Comparison of ENCODE assay signal across 17 cellular contexts in the genomic region with DNA sequence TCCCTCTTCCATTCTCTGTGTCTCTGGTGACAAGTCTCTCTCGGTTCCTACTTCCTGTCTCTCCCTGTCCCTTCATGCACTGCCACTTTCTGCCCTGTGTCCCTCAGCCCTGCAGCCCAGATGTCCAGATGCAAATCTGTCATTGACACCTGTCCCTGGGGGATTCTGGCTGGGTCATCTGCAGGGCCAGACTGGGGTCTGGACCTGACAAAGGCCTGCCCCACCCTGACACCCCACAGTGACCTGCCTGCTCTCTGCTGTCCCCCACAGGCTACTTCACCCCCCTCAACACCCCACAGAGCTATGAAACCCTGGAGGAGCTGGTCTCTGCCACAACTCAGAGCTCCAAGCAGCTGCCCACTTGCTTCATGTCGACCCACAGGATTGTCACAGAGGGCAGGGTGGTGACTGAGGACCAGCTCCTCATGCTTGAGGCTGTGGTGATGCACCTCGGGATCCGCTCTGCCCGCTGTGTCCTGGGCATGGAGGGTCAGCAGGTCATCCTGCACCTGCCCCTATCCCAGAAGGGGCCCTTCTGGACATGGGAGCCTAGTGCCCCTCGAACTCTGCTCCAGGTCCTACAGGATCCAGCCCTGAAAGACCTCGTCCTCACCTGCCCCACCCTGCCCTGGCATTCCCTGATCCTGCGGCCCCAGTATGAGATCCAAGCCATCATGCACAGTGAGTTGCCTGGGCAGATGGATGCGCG. TPM values are rescaled to one million over a fixed set of nuclear protein-coding genes. Genes with fewer than 3 reads are reported as not detected.
DNase-seq lines count a peak whose midpoint lies in the region; ATAC-seq, FAIRE-seq and TF ChIP-seq lines count a peak whose summit lies in the region.
"Had no signal": no experiment of that assay in that cellular context is flagged by ENCODE, and none has a peak within 500 bp of the region (broad histone marks: within the 10 kb centered on the region; RNA-seq: fewer than 3 reads in every experiment).

No MANE protein-coding gene starts in this region.

- peaks cover 5% of the 10 kb centered on the region for H3K36me3 Mint-ChIP-seq in activated CD8-positive, alpha-beta T cell treated with anti-CD3 and anti-CD28 coated beads for 36 hours (ENCODE audit: low read depth)
- peaks cover 67% of the 10 kb centered on the region for H3K36me3 Mint-ChIP-seq in activated CD8-positive, alpha-beta T cell treated with anti-CD3 and anti-CD28 coated beads, Interleukin-2, amount 10 ng/mL, durations not matched to agents 7 days and 5 days (ENCODE audit: low read depth)
- peaks cover 52% of the 10 kb centered on the region for H3K36me3 Mint-ChIP-seq in T-cell

- DNase-seq in activated CD8-positive, alpha-beta T cell treated with anti-CD3 and anti-CD28 coated beads for 36 hours, result no peak
- no peak for DNase-seq in activated CD8-positive, alpha-beta T cell treated with anti-CD3 and anti-CD28 coated beads, Interleukin-2, amount 10 ng/mL, durations not matched to agents 7 days and 5 days
- DNase-seq in T-cell, result no peak
- no peak for DNase-seq in SW 1271 (lab: John Stamatoyannopoulos, UW)
- DNase-seq in H54 (ENCODE audit: insufficient read length, low spot score), result no peak
- DNase-seq: activated CD4-positive, alpha-beta T cell treated with anti-CD3 and anti-CD28 coated beads for 4 hours; anterior cingulate cortex; Calu3; NCI-H2081 treated with DMSO at 0.1 percent for 48 hours; NCI-H526; occipital lobe had no signal

- CTCF ChIA-PET in activated CD8-positive, alpha-beta T cell treated with anti-CD3 and anti-CD28 coated beads for 36 hours (lab: Charles Lee), result interaction anchor here (1.1 to 1.2 kb wide), 3 partner anchors 22 to 44 kb away, joined by 3 to 4 read pairs (median 4); no protein-coding TSS in a partner anchor
- CTCF ChIA-PET in activated CD8-positive, alpha-beta T cell treated with anti-CD3 and anti-CD28 coated beads, Interleukin-2, amount 10 ng/mL, durations not matched to agents 7 days and 5 days (lab: Charles Lee), result no interaction called here
- CTCF ChIA-PET in T-cell (lab: Charles Lee), result interaction anchor here in 1 of 2 donors (0.6 kb wide), 1 partner anchor 22 kb away, joined by 6 read pairs; no protein-coding TSS in a partner anchor

- H3K9me3 Mint-ChIP-seq in activated CD8-positive, alpha-beta T cell treated with anti-CD3 and anti-CD28 coated beads for 36 hours, result no peaks in the 10 kb centered on the region
- no peaks in the 10 kb centered on the region for H3K9me3 Mint-ChIP-seq in activated CD8-positive, alpha-beta T cell treated with anti-CD3 and anti-CD28 coated beads, Interleukin-2, amount 10 ng/mL, durations not matched to agents 7 days and 5 days (ENCODE audit: insufficient read depth)
- no peaks in the 10 kb centered on the region for H3K9me3 Mint-ChIP-seq in T-cell

- H3K4me3 Mint-ChIP-seq in activated CD8-positive, alpha-beta T cell treated with anti-CD3 and anti-CD28 coated beads for 36 hours, result no peak overlapping the region
- H3K4me3 Mint-ChIP-seq in activated CD8-positive, alpha-beta T cell treated with anti-CD3 and anti-CD28 coated beads, Interleukin-2, amount 10 ng/mL, durations not matched to agents 7 days and 5 days, result no peak overlapping the region
- H3K4me3 Mint-ChIP-seq in T-cell, result no peak overlapping the region

- no peak for ATAC-seq in activated CD8-positive, alpha-beta T cell treated with anti-CD3 and anti-CD28 coated beads for 36 hours
- ATAC-seq in activated CD8-positive, alpha-beta T cell treated with anti-CD3 and anti-CD28 coated beads, Interleukin-2, amount 10 ng/mL, durations not matched to agents 7 days and 5 days, result no peak
- ATAC-seq in T-cell (replicated peaks in 1 of 4), result no peak

- no peaks in the 10 kb centered on the region for H3K9me3 ChIP-seq in neutrophil

- no peak for TF ChIP-seq CTCF in activated CD8-positive, alpha-beta T cell treated with anti-CD3 and anti-CD28 coated beads for 36 hours (IDR thresholded peaks at IDR 0.05)
- no peak for TF ChIP-seq CTCF in neutrophil (IDR thresholded peaks at IDR 0.05)

- H3K4me3 ChIP-seq in neutrophil (ENCODE audit: low read depth in 1 of 2, low read length in 1 of 2), result peak overlapping the region in 1 of 2 experiments; percentile 24
- H3K4me3 ChIP-seq: smooth muscle cell had no signal

- H3K27me3 ChIP-seq in neutrophil, result no peaks in the 10 kb centered on the region

- H3K4me1 ChIP-seq in neutrophil (ENCODE audit: control insufficient read depth in 1 of 2, insufficient read depth in 1 of 2, low read depth in 1 of 2, low read length in 1 of 2), result peaks cover 82 to 84% of the 10 kb centered on the region in 2 experiments

- H3K27ac ChIP-seq in neutrophil, result peak overlapping the region; percentile 97
- H3K27ac ChIP-seq: epithelial cell of prostate had no signal

- H3K27ac Mint-ChIP-seq in activated CD8-positive, alpha-beta T cell treated with anti-CD3 and anti-CD28 coated beads for 36 hours, result peak overlapping the region; percentile 10
- H3K27ac Mint-ChIP-seq in activated CD8-positive, alpha-beta T cell treated with anti-CD3 and anti-CD28 coated beads, Interleukin-2, amount 10 ng/mL, durations not matched to agents 7 days and 5 days, result no peak overlapping the region
- H3K27ac Mint-ChIP-seq in T-cell, result peak overlapping the region; percentile 13 to 67

- no peaks in the 10 kb centered on the region for H3K27me3 Mint-ChIP-seq in activated CD8-positive, alpha-beta T cell treated with anti-CD3 and anti-CD28 coated beads for 36 hours
- H3K27me3 Mint-ChIP-seq in activated CD8-positive, alpha-beta T cell treated with anti-CD3 and anti-CD28 coated beads, Interleukin-2, amount 10 ng/mL, durations not matched to agents 7 days and 5 days (ENCODE audit: low read depth), result no peaks in the 10 kb centered on the region
- no peaks in the 10 kb centered on the region for H3K27me3 Mint-ChIP-seq in T-cell

- TF ChIP-seq POLR2A in H54 (IDR thresholded peaks at IDR 0.05; ENCODE audit: low read depth, low read length), result no peak

- H3K36me3 ChIP-seq in neutrophil, result peaks cover 96% of the 10 kb centered on the region

- POLR2A ChIA-PET in activated CD8-positive, alpha-beta T cell treated with anti-CD3 and anti-CD28 coated beads for 36 hours (lab: Charles Lee), result interaction anchor here (0.6 kb wide), 1 partner anchor 333 kb away, joined by 3 read pairs; no protein-coding TSS in a partner anchor
- POLR2A ChIA-PET in activated CD8-positive, alpha-beta T cell treated with anti-CD3 and anti-CD28 coated beads, Interleukin-2, amount 10 ng/mL, durations not matched to agents 7 days and 5 days (lab: Charles Lee), result no interaction called here
- POLR2A ChIA-PET in T-cell (lab: Charles Lee), result no interaction called here

- no peak for FAIRE-seq in H54 (lab: Jason Lieb, UNC)
- FAIRE-seq: G401.6, GM18507 had no signal

- peaks cover 30% of the 10 kb centered on the region for H3K4me1 Mint-ChIP-seq in activated CD8-positive, alpha-beta T cell treated with anti-CD3 and anti-CD28 coated beads for 36 hours (ENCODE audit: low read depth)
- H3K4me1 Mint-ChIP-seq in activated CD8-positive, alpha-beta T cell treated with anti-CD3 and anti-CD28 coated beads, Interleukin-2, amount 10 ng/mL, durations not matched to agents 7 days and 5 days (ENCODE audit: low read depth), result peaks cover 49% of the 10 kb centered on the region
- peaks cover 18 to 72% (median 61%) of the 10 kb centered on the region in 3 donors for H3K4me1 Mint-ChIP-seq in T-cell

- intact Hi-C loops in activated CD8-positive, alpha-beta T cell treated with anti-CD3 and anti-CD28 coated beads for 36 hours (cut with micrococcal nuclease), result no loop called here

RNA-seq across cellular contexts. Expression of gene THEMIS2, which starts 7.2 kb away (rescaled TPM):
- 10 to 100 TPM; 13.8 to 16.0 TPM for total RNA-seq in activated CD8-positive, alpha-beta T cell treated with anti-CD3 and anti-CD28 coated beads for 36 hours
- total RNA-seq in activated CD8-positive, alpha-beta T cell treated with anti-CD3 and anti-CD28 coated beads, Interleukin-2, amount 10 ng/mL, durations not matched to agents 7 days and 5 days, result 10 to 100 TPM; 35.9 to 39.9 TPM
- total RNA-seq in T-cell, result 100 to 1,000 TPM in 2 of 5 donors, 10 to 100 TPM in 3; 39.0 to 124 (median 94.8) TPM

RNA-seq across cellular contexts. Expression of gene RPA2, which starts 34.8 kb away (rescaled TPM):
- total RNA-seq in activated CD8-positive, alpha-beta T cell treated with anti-CD3 and anti-CD28 coated beads for 36 hours, result 10 to 100 TPM; 61.6 to 67.2 TPM
- 10 to 100 TPM; 79.0 to 81.0 TPM for total RNA-seq in activated CD8-positive, alpha-beta T cell treated with anti-CD3 and anti-CD28 coated beads, Interleukin-2, amount 10 ng/mL, durations not matched to agents 7 days and 5 days
- total RNA-seq in T-cell, result 10 to 100 TPM; 36.1 to 68.9 (median 53.5) TPM

RNA-seq across cellular contexts. Expression of gene PPP1R8, which starts 48.9 kb away (rescaled TPM):
- total RNA-seq in activated CD8-positive, alpha-beta T cell treated with anti-CD3 and anti-CD28 coated beads for 36 hours, result 10 to 100 TPM; 50.2 to 54.4 TPM
- total RNA-seq in activated CD8-positive, alpha-beta T cell treated with anti-CD3 and anti-CD28 coated beads, Interleukin-2, amount 10 ng/mL, durations not matched to agents 7 days and 5 days, result 10 to 100 TPM; 61.4 to 66.6 TPM
- 10 to 100 TPM; 20.5 to 48.1 (median 40.5) TPM for total RNA-seq in T-cell

RNA-seq across cellular contexts. Expression of gene SMPDL3B, which starts 55.3 kb away (rescaled TPM):
- under 1 TPM; 0.27 to 0.38 TPM for total RNA-seq in activated CD8-positive, alpha-beta T cell treated with anti-CD3 and anti-CD28 coated beads for 36 hours
- under 1 TPM; 0.76 to 0.82 TPM for total RNA-seq in activated CD8-positive, alpha-beta T cell treated with anti-CD3 and anti-CD28 coated beads, Interleukin-2, amount 10 ng/mL, durations not matched to agents 7 days and 5 days
- total RNA-seq in T-cell, result under 1 TPM in 4 of 5 donors, not detected in 1; 0.22 to 0.44 (median 0.33) TPM
- total RNA-seq: glomerular endothelial cell, occipital lobe, smooth muscle cell had no signal
